8 cellular contexts compared by ENCODE assay signal in the genomic region with DNA sequence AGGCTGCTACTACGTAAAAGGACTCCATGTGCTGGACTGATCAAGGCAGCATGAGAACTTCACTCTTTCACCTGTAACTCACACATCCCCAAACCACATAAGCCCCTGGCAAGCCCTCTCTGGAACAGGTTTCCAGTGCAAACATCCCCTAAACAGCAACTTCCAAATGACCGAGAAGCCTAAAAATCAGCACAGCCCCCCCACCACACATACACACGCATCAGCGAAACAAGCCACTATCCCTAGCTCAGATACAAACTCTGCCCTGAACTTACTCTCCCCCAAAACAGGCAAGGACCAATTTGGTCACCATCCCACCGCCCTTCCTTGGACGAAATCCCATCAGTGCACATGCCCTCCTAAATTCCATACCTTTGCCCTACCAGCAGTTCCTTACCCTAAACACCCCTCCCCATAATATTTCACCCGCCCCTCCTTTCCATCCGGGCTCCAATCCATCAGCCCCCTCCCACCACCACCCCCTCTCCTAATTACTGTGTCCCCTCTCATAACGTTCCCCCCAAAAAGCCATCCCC. TPM values are rescaled to one million over a fixed set of nuclear protein-coding genes. Genes with fewer than 3 reads are reported as not detected.
DNase-seq lines count a peak whose midpoint lies in the region; ATAC-seq and TF ChIP-seq lines count a peak whose summit lies in the region.

No MANE protein-coding gene starts in this region.

- ATAC-seq in GM21619 (IDR thresholded peaks at IDR 0.05; ENCODE audit: unreplicated experiment), result no peak
- ATAC-seq in GM19467 (IDR thresholded peaks at IDR 0.05; ENCODE audit: unreplicated experiment), result no peak

- H3K27me3 Mint-ChIP-seq in Caco-2 (ENCODE audit: insufficient read depth, unreplicated experiment), result no peaks in the 10 kb centered on the region

- peaks cover 6% of the 10 kb centered on the region for H3K4me1 Mint-ChIP-seq in Caco-2 (ENCODE audit: low read depth, unreplicated experiment)

- DNase-seq in Caco-2, result no peak
- peak; percentile 39 for DNase-seq in OCI-LY7 (ENCODE audit: low spot score)
- DNase-seq in central memory CD4-positive, alpha-beta T cell, result peak; percentile 12
- DNase-seq in HCEC 1CT, result no peak
- no peak for DNase-seq in DMS114 treated with DMSO at 0.1 percent for 48 hours (lab: John Stamatoyannopoulos, UW; ENCODE audit: unreplicated experiment)

- H3K4me3 Mint-ChIP-seq in Caco-2 (ENCODE audit: unreplicated experiment), result peak overlapping the region; percentile 94

- H3K9me2 ChIP-seq in OCI-LY7 (ENCODE audit: insufficient read depth, low read length), result no peaks in the 10 kb centered on the region

- TSS peak; percentile 21 for BruUV-seq in Caco-2 (replicated peaks; lab: Mats Ljungman, UMichigan)
- BruUV-seq in OCI-LY7 (replicated peaks; lab: Mats Ljungman, UMichigan), result no TSS peak

- H3K36me3 Mint-ChIP-seq in Caco-2 (ENCODE audit: insufficient read depth, unreplicated experiment), result peaks cover 68% of the 10 kb centered on the region

- TF ChIP-seq CTCF in Caco-2 (IDR thresholded peaks at IDR 0.05; ENCODE audit: insufficient read depth in 1 of 2, low read depth in 1 of 2, low read length in 1 of 2, severe bottlenecking in 1 of 2, unreplicated experiment in 1 of 2), result no peak
- TF ChIP-seq CTCF in OCI-LY7 (conservative IDR thresholded peaks at IDR 0.05; ENCODE audit: low read length), result no peak

- H3K27me3 ChIP-seq in Caco-2 (replicated peaks; ENCODE audit: control insufficient read depth, insufficient read depth, low read length) (no peaks in the 10 kb centered on the region), mononuclear cell (ENCODE audit: insufficient read depth, low read length) (no peaks in the 10 kb centered on the region)

- H3K4me3 ChIP-seq in Caco-2 (ENCODE audit: low read depth, low read length), result peak overlapping the region; percentile 67
- H3K4me3 ChIP-seq in OCI-LY7 (ENCODE audit: low read depth, low read length, poor library complexity, severe bottlenecking), result peak overlapping the region; percentile 90
- peak overlapping the region; percentile 69 for H3K4me3 ChIP-seq in mononuclear cell (ENCODE audit: low read length)

- H3K9me3 Mint-ChIP-seq in Caco-2 (ENCODE audit: unreplicated experiment), result no peaks in the 10 kb centered on the region

- CTCF ChIA-PET in Caco-2 (lab: Charles Lee) (interaction anchor here (0.6 to 1.5 kb wide), 4 partner anchors 18 to 122 kb away, joined by 3 to 4 read pairs (median 4); a partner anchor contains a TSS), OCI-LY7 (lab: Charles Lee; ENCODE audit: unreplicated experiment) (interaction anchor here (0.5 to 0.6 kb wide), 2 partner anchors 61 to 184 kb away, joined by 3 to 4 read pairs; no protein-coding TSS in a partner anchor)

- POLR2A ChIA-PET in Caco-2 (lab: Charles Lee) (interaction anchor here (0.5 to 1.5 kb wide), 9 partner anchors 21 to 438 kb away, joined by 3 to 11 read pairs (median 3); a partner anchor contains a TSS), OCI-LY7 (lab: Charles Lee) (interaction anchor here (0.6 to 0.8 kb wide), 2 partner anchors 11 to 61 kb away, joined by 3 read pairs; no protein-coding TSS in a partner anchor)

- no peaks in the 10 kb centered on the region for H4K20me1 ChIP-seq in OCI-LY7 (ENCODE audit: insufficient read depth, low read length)

- peak overlapping the region; percentile 90 for H3K27ac Mint-ChIP-seq in Caco-2 (ENCODE audit: unreplicated experiment)

- H2AFZ ChIP-seq in OCI-LY7 (ENCODE audit: low read length), result peak overlapping the region; percentile 10; the same call in 1 of the 2 replicates

- H3K79me2 ChIP-seq in OCI-LY7 (ENCODE audit: insufficient read depth, low read depth, low read length), result peaks cover 53% of the 10 kb centered on the region

- H3K4me1 ChIP-seq in Caco-2 (peaks cover 14% of the 10 kb centered on the region), OCI-LY7 (ENCODE audit: insufficient read depth, low read length, poor library complexity, severe bottlenecking) (peaks cover 35% of the 10 kb centered on the region), mononuclear cell (ENCODE audit: insufficient read depth, low read length) (peaks cover 37% of the 10 kb centered on the region)

- H3K9me3 ChIP-seq in Caco-2, result no peaks in the 10 kb centered on the region
- H3K9me3 ChIP-seq in OCI-LY7 (ENCODE audit: low read length), result no peaks in the 10 kb centered on the region
- H3K9me3 ChIP-seq in mononuclear cell (ENCODE audit: low read depth, low read length), result no peaks in the 10 kb centered on the region

- intact Hi-C loops in Caco-2 (cut with micrococcal nuclease; ENCODE audit: unreplicated experiment) (loop anchor here (1.0 kb wide), 1 partner anchor 58 kb away; a partner anchor contains a TSS), OCI-LY7 (cut with micrococcal nuclease; ENCODE audit: unreplicated experiment) (no loop called here)

- H3K36me3 ChIP-seq in Caco-2 (ENCODE audit: control insufficient read depth, insufficient read depth, low read length), result no peaks in the 10 kb centered on the region; the same call in 1 of the 2 replicates
- H3K36me3 ChIP-seq in OCI-LY7 (ENCODE audit: insufficient read depth, low read length), result peaks cover 36% of the 10 kb centered on the region

- peak overlapping the region; percentile 72 for H3K27ac ChIP-seq in OCI-LY7 (ENCODE audit: low read depth, low read length, poor library complexity, severe bottlenecking)

- H3K4me2 ChIP-seq in OCI-LY7 (ENCODE audit: low read length), result peak overlapping the region; percentile 87

RNA-seq across cellular contexts. Expression of a gene that starts 0.7 kb away (rescaled TPM):
- 83.1 and 85.5 TPM in 2 replicates for total RNA-seq in Caco-2 (2022)
- 26.6 and 35.4 TPM in 2 replicates for total RNA-seq in OCI-LY7 (2014; rRNA removed; shearing (Covaris generic))
- total RNA-seq in OCI-LY7 (2022), result 67.9 and 68.0 TPM in 2 replicates
- 44.4 TPM for total RNA-seq in mononuclear cell

RNA-seq across cellular contexts. Expression of a gene that starts 4.8 kb away (rescaled TPM):
- total RNA-seq in Caco-2 (2022) (60.1 and 64.5 TPM in 2 replicates), OCI-LY7 (2022) (41.4 and 46.1 TPM in 2 replicates), mononuclear cell (5.0 TPM)
- 10.7 and 20.6 TPM in 2 replicates for total RNA-seq in OCI-LY7 (2014; rRNA removed; shearing (Covaris generic))

RNA-seq across cellular contexts. Expression of a gene that starts 51.0 kb away (rescaled TPM):
- total RNA-seq in Caco-2 (2022) (41.7 and 43.5 TPM in 2 replicates), OCI-LY7 (2022) (22.5 and 26.5 TPM in 2 replicates), mononuclear cell (21.0 TPM)
- 27.2 and 41.9 TPM in 2 replicates for total RNA-seq in OCI-LY7 (2014; rRNA removed; shearing (Covaris generic))

RNA-seq across cellular contexts. Expression of a gene that starts 57.7 kb away (rescaled TPM):
- total RNA-seq in Caco-2 (2022) (25.9 and 27.0 TPM in 2 replicates), OCI-LY7 (2022) (31.4 and 36.3 TPM in 2 replicates), mononuclear cell (69.3 TPM)
- total RNA-seq in OCI-LY7 (2014; rRNA removed; shearing (Covaris generic)), result 26.4 and 41.5 TPM in 2 replicates

Comparison
In these comparisons a context has a peak if more than half of its experiments do, and no peak if none do; other contexts are left out.
1. DNase-seq: peak in OCI-LY7 (single experiment) and central memory CD4-positive, alpha-beta T cell (single experiment); none in Caco-2 (0 of 2), HCEC 1CT (single experiment) and DMS114 treated with DMSO at 0.1 percent for 48 hours (single experiment).
2. Peak in every context shown above with its lines, with median percentiles within 50 percentile points of each other: H3K4me3 ChIP-seq.